ENCODE assay signal across 1 cellular context in genomic region chr18:864872-865273, GRCh38.
TF ChIP-seq lines count a peak whose summit lies in the region.

No MANE protein-coding gene starts in this region.

TF ChIP-seq in SK-N-SH, 30 proteins besides CTCF, POLR2A, EP300 and RAD21 (continued from another document):
- 0 out of 2 replicates have a peak, but pooled peaks have one; percentile 14 for TF ChIP-seq REST (IDR thresholded peaks at IDR 0.05; ENCODE audit: low read depth, low read length)
TF ChIP-seq in SK-N-SH: peak in this region for 2.
